Comparison of ENCODE assay signal across 8 cellular contexts in the genomic region with DNA sequence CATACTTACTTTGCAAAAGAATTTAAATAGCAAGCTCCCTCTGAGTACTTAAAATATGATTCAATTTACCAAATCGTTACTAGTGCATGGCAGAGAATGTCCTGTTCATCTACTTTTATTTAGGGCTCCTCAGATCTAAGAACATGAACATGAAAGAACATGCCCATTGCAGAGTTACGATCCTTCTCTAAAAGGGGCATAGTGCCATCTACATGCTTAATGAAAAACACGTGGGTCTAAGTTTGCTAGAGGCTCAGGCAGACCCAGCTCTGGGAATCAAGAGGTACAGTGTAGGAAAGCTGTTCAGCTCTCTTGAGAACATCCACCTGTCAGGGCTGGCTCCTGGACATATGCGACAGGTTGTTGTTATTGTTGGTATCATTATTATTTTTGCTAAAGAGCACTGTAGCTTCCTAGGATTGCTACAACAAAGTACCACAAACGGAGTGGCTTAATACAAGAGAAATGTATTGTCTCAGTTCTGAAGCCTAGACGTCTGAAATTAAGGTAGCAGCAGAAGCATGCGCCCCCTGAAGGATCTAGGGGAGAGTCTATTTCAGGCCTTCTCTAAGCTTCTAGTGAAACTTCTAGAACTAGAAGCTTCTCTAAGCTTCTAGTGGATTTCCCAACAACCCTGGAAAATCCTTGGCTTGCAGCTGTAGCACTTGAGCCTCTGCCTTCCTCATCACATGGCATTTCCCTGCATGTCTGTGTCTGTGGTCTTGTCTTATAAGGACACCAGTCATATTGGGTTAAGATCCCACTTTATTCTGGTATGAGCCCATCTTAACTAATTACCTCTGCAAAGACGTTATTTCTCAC.
DNase-seq lines count a peak whose midpoint lies in the region; ATAC-seq, FAIRE-seq and TF ChIP-seq lines count a peak whose summit lies in the region.

No MANE protein-coding gene starts in this region.

- H3K79me2 ChIP-seq in OCI-LY3 (ENCODE audit: low read length), result no peaks in the 10 kb centered on the region

- H3K27me3 ChIP-seq in OCI-LY3 (ENCODE audit: low read depth, low read length), result no peaks in the 10 kb centered on the region

- no peak overlapping the region for H3K9ac ChIP-seq in OCI-LY3 (ENCODE audit: low read length)

- peak; percentile 22 for DNase-seq in Ammon's horn (ENCODE audit: low spot score)
- DNase-seq in H4 (ENCODE audit: low spot score), result peak; percentile 9
- DNase-seq in foreskin fibroblast, result peak; percentile 32 to 71
- DNase-seq in occipital lobe (lab: John Stamatoyannopoulos, UW), result no peak
- no peak for DNase-seq in T-helper 9 cell
- no peak for DNase-seq in GM12892 (ENCODE audit: insufficient read length)

- H3K36me3 ChIP-seq in OCI-LY3 (replicated peaks; ENCODE audit: low read depth, low read length), result no peaks in the 10 kb centered on the region

- no peak for TF ChIP-seq POLR2A in GM12892 (IDR thresholded peaks at IDR 0.05; ENCODE audit: low read depth, low read length)

- H4K20me1 ChIP-seq in OCI-LY3 (ENCODE audit: insufficient read depth, low read length), result no peaks in the 10 kb centered on the region

- H3K4me1 ChIP-seq in OCI-LY3 (ENCODE audit: low read length), result 0 out of 2 replicates have a peak, but pooled peaks cover 2% of the 10 kb centered on the region

- H3K27ac ChIP-seq in OCI-LY3 (ENCODE audit: low read length), result no peak overlapping the region

- FAIRE-seq in GM12892 (lab: Jason Lieb, UNC), result no peak

- ATAC-seq in GM18502 (IDR thresholded peaks at IDR 0.05; ENCODE audit: poor library complexity, unreplicated experiment), result no peak

- H3K9me3 ChIP-seq in OCI-LY3 (ENCODE audit: insufficient read depth, low read length), result no peaks in the 10 kb centered on the region

- no peak overlapping the region for H3K4me3 ChIP-seq in OCI-LY3 (ENCODE audit: low read length)
- H3K4me3 ChIP-seq in foreskin fibroblast (ENCODE audit: low read depth in 1 of 2, low read length in 2 of 2), result no peak overlapping the region

- peak; percentile 40 for TF ChIP-seq CTCF in OCI-LY3 (IDR thresholded peaks at IDR 0.05; ENCODE audit: low read depth, low read length)
- no peak for TF ChIP-seq CTCF in foreskin fibroblast (IDR thresholded peaks at IDR 0.05; ENCODE audit: low read depth, low read length)

- no peak overlapping the region for H2AFZ ChIP-seq in OCI-LY3 (ENCODE audit: low read depth, low read length)

- H3K4me2 ChIP-seq in OCI-LY3 (ENCODE audit: low read length), result no peak overlapping the region

Comparison
In these comparisons a context has a peak if more than half of its experiments do, and no peak if none do; other contexts are left out.
1. DNase-seq: peak in Ammon's horn (single experiment), H4 (single experiment) and foreskin fibroblast (2 of 2); none in occipital lobe (single experiment), T-helper 9 cell (single experiment) and GM12892 (single experiment).